Comparison of ENCODE assay signal across 19 cellular contexts in the genomic region with DNA sequence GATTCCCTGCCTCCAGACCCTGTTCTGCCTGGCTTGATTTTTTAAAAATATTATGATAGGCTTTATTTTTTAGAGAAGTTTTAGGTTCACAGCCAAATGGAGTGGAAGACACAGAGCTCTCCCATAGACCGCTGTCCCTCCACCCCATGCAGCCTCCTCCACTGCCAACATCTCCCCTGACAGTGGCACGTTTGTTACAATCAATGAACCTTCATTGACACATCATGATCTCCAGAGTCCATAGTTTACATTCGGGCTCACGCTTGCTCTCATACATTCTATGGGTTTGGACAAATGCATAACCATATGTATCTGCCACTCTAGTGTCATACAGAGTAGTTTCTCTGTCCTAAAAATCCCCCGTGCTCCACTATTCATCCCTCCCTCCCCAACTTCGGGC. TPM values are rescaled to one million over a fixed set of nuclear protein-coding genes. Genes with fewer than 3 reads are reported as not detected.
DNase-seq lines count a peak whose midpoint lies in the region; ATAC-seq and TF ChIP-seq lines count a peak whose summit lies in the region.
"Had no signal": no experiment of that assay in that cellular context is flagged by ENCODE, and none has a peak within 500 bp of the region (broad histone marks: within the 10 kb centered on the region; RNA-seq: fewer than 3 reads in every experiment).

No MANE protein-coding gene starts in this region.

- no peak overlapping the region for H3K4me3 ChIP-seq in right atrium auricular region
- H3K4me3 ChIP-seq in lower lobe of right lung: no peak overlapping the region
- no peak overlapping the region for H3K4me3 ChIP-seq in spleen
- H3K4me3 ChIP-seq: BLaER1, GM23338 had no signal

- H3K9me3 ChIP-seq in right atrium auricular region (no peaks in the 10 kb centered on the region), lower lobe of right lung (no peaks in the 10 kb centered on the region), spleen (no peaks in the 10 kb centered on the region)
- H3K9me3 ChIP-seq: BLaER1, Caco-2 had no signal

- TF ChIP-seq POLR2A in spleen (IDR thresholded peaks at IDR 0.05): no peak

- H3K27me3 ChIP-seq in right atrium auricular region (no peaks in the 10 kb centered on the region), lower lobe of right lung (ENCODE audit: low read depth) (no peaks in the 10 kb centered on the region), spleen (replicated peaks in 1 of 7) (peaks cover 0 to 5% (median 0%) of the 10 kb centered on the region in 7 donors)
- H3K27me3 ChIP-seq: BLaER1 had no signal

- 87 to 96% (median 90%) methylated on average over 6 of the region's 6 CpGs for WGBS in spleen, 5 donors

- intact Hi-C loops in Right ventricle myocardium inferior (cut with DNase I): loop anchor here (5.0 kb wide), 1 partner anchor 56 kb away; no protein-coding TSS in a partner anchor
- intact Hi-C loops in cardiac septum (cut with DNase I): no loop called here
- intact Hi-C loops in left cardiac atrium (cut with DNase I): no loop called here
- intact Hi-C loops in lower lobe of right lung (cut with DNase I): no loop called here
- intact Hi-C loops in spleen (cut with DNase I; ENCODE audit: low total_unique reads): no loop called here

- peak; percentile 4 for DNase-seq in Right ventricle myocardium inferior (ENCODE audit: missing footprints)
- DNase-seq in cardiac septum (ENCODE audit: low spot score): no peak
- no peak for DNase-seq in right atrium auricular region (ENCODE audit: low spot score)
- DNase-seq in left cardiac atrium: no peak
- DNase-seq in lower lobe of right lung: peak; percentile 9
- peak; percentile 18 for DNase-seq in spleen
- no peak for DNase-seq in activated T-cell treated with anti-CD3 and anti-CD28 coated beads, Interleukin-2, amount 50 U/mL, for 1 hour
- DNase-seq: Caco-2; CD4-positive, CD25-positive, alpha-beta regulatory T cell; CD8-positive, alpha-beta T cell; DMS153; DND-41; H9 had no signal

- H3K27ac ChIP-seq in right atrium auricular region (peak overlapping the region; percentile 39 to 83), lower lobe of right lung (no peak overlapping the region), spleen (no peak overlapping the region)
- H3K27ac ChIP-seq: 22Rv1, BLaER1, C4-2B had no signal

- H3K36me3 ChIP-seq in right atrium auricular region: no peaks in the 10 kb centered on the region
- H3K36me3 ChIP-seq in lower lobe of right lung: no peaks in the 10 kb centered on the region
- no peaks in the 10 kb centered on the region for H3K36me3 ChIP-seq in spleen
- H3K36me3 ChIP-seq: BLaER1 had no signal

- ATAC-seq in Right ventricle myocardium inferior (no peak), left cardiac atrium (no peak), lower lobe of right lung (no peak), GM18498 (IDR thresholded peaks at IDR 0.05; ENCODE audit: unreplicated experiment) (no peak)
- ATAC-seq: CD8-positive, alpha-beta T cell; GM23338; HCT116 had no signal

- H3K4me1 ChIP-seq in right atrium auricular region: peaks cover 0 to 35% of the 10 kb centered on the region in 2 donors
- H3K4me1 ChIP-seq in lower lobe of right lung: peaks cover 19% of the 10 kb centered on the region
- peaks cover 0 to 42% (median 7%) of the 10 kb centered on the region in 6 donors for H3K4me1 ChIP-seq in spleen
- H3K4me1 ChIP-seq: Caco-2 had no signal

- TF ChIP-seq CTCF in right atrium auricular region (IDR thresholded peaks at IDR 0.05): no peak
- TF ChIP-seq CTCF in lower lobe of right lung (IDR thresholded peaks at IDR 0.05): no peak
- no peak for TF ChIP-seq CTCF in spleen (IDR thresholded peaks at IDR 0.05 in 8 of 11, conservative IDR thresholded peaks at IDR 0.05 in 3 of 11)

RNA-seq across cellular contexts. Expression of a gene that starts 15.9 kb away (rescaled TPM):
- total RNA-seq in Right ventricle myocardium inferior (101 TPM), cardiac septum (67.8 TPM), right atrium auricular region (10 to 100 TPM; 45.7 to 47.8 TPM), left cardiac atrium (10 to 100 TPM; 63.0 to 89.3 TPM), lower lobe of right lung (60.6 TPM), spleen (10 to 100 TPM; 23.4 to 95.3 (median 52.9) TPM)
- polyA plus RNA-seq in spleen: 10 to 100 TPM in 2 of 3 donors, 1 to 10 TPM in 1; 5.7 to 27.0 (median 12.7) TPM

Comparison
In these comparisons a context has a peak if more than half of its experiments do, and no peak if none do; other contexts are left out.
1. DNase-seq: peak in Right ventricle myocardium inferior (single experiment), lower lobe of right lung (single experiment) and spleen (single experiment); none in cardiac septum (single experiment), right atrium auricular region (single experiment), left cardiac atrium (single experiment) and activated T-cell treated with anti-CD3 and anti-CD28 coated beads, Interleukin-2, amount 50 U/mL, for 1 hour (single experiment).
2. H3K27ac ChIP-seq: peak in right atrium auricular region (2 of 2); none in lower lobe of right lung (single experiment) and spleen (0 of 8).